ENCODE assay signal across 16 cellular contexts in genomic region chr16:15631730-15632409, GRCh38. TPM values are rescaled to one million over a fixed set of nuclear protein-coding genes. Genes with fewer than 3 reads are reported as not detected.
DNase-seq lines count a peak whose midpoint lies in the region; ATAC-seq and TF ChIP-seq lines count a peak whose summit lies in the region.
"Had no signal": no experiment of that assay in that cellular context is flagged by ENCODE, and none has a peak within 500 bp of the region (broad histone marks: within the 10 kb centered on the region; RNA-seq: fewer than 3 reads in every experiment).

No MANE protein-coding gene starts in this region.

- TF ChIP-seq CTCF in CD4-positive, alpha-beta T cell (IDR thresholded peaks at IDR 0.05), result no peak
- no peak for TF ChIP-seq CTCF in HEK293 (tag by site-specific recombination; IDR thresholded peaks at IDR 0.05)
- TF ChIP-seq CTCF in tibial nerve (IDR thresholded peaks at IDR 0.05), result no peak

- H3K36me3 ChIP-seq in HEK293 (ENCODE audit: control insufficient read depth in 2 of 2, insufficient read depth in 1 of 2, low read length in 2 of 2) (peaks cover 27 to 77% of the 10 kb centered on the region in 2 experiments), tibial nerve (peaks cover 0 to 95% (median 27%) of the 10 kb centered on the region in 3 donors)
- peaks cover 18 to 72% (median 36%) of the 10 kb centered on the region in 3 experiments for H3K36me3 ChIP-seq in naive thymus-derived CD4-positive, alpha-beta T cell (ENCODE audit: control insufficient read depth in 2 of 3, insufficient read depth in 3 of 3, low read length in 3 of 3)

- TF ChIP-seq POLR2A in tibial nerve (IDR thresholded peaks at IDR 0.05), result no peak

- H3K27ac ChIP-seq in CD4-positive, alpha-beta T cell (ENCODE audit: low read depth, low read length), result no peak overlapping the region
- H3K27ac ChIP-seq in HEK293 (ENCODE audit: extremely low read depth, low read depth, low read length), result no peak overlapping the region
- H3K27ac ChIP-seq in naive thymus-derived CD4-positive, alpha-beta T cell (ENCODE audit: low read depth, low read length), result no peak overlapping the region
- no peak overlapping the region for H3K27ac ChIP-seq in tibial nerve
- H3K27ac ChIP-seq: BLaER1 had no signal

- POLR2A ChIA-PET in CD4-positive, alpha-beta T cell (lab: Charles Lee), result interaction anchor here (3.1 kb wide), 1 partner anchor 11 kb away, joined by 25 read pairs; the partner anchor contains the start of gene MARF1
- POLR2A ChIA-PET in HEK293 (lab: Yijun Ruan, JAX), result interaction anchor here (1.6 to 3.1 kb wide), 2 partner anchors 11 kb away, joined by 4 to 9 read pairs; partner anchors contain the start of gene MARF1
- POLR2A ChIA-PET in naive thymus-derived CD4-positive, alpha-beta T cell (lab: Charles Lee), result interaction anchor here (3.9 kb wide), 1 partner anchor 11 kb away, joined by 50 read pairs; the partner anchor contains the start of gene MARF1

- H3K4me1 ChIP-seq in HEK293 (ENCODE audit: control insufficient read depth, insufficient read depth, low read length) (no peaks in the 10 kb centered on the region), tibial nerve (peaks cover 0 to 6% (median 4%) of the 10 kb centered on the region in 4 donors)
- H3K4me1 ChIP-seq in naive thymus-derived CD4-positive, alpha-beta T cell (ENCODE audit: control insufficient read depth in 2 of 2, insufficient read depth in 2 of 2, low read length in 2 of 2), result peaks cover 13 to 15% of the 10 kb centered on the region in 2 donors

- WGBS in tibial nerve, 2 donors, result 97 to 99% methylated on average over 2 of the region's 2 CpGs

- no peaks in the 10 kb centered on the region for H3K27me3 Mint-ChIP-seq in CD4-positive, alpha-beta T cell
- no peaks in the 10 kb centered on the region for H3K27me3 Mint-ChIP-seq in activated T-helper 1 cell treated with anti-CD3 and anti-CD28 coated beads, Interleukin-12 subunit alpha, Interleukin-12 subunit beta, Interleukin-2, Interleukin-4 antibody, amounts not matched to agents 30 ng/mL and 10 ng/mL and 1 ng/mL, durations not matched to agents 14 hours and 24 hours and 36 hours (ENCODE audit: insufficient read depth)
- H3K27me3 Mint-ChIP-seq in naive thymus-derived CD4-positive, alpha-beta T cell, result no peaks in the 10 kb centered on the region

- no peaks in the 10 kb centered on the region for H3K9me3 ChIP-seq in CD4-positive, alpha-beta T cell (ENCODE audit: control insufficient read depth, low read length)
- H3K9me3 ChIP-seq in HEK293 (ENCODE audit: control insufficient read depth, insufficient read depth, low read depth, low read length), result no peaks in the 10 kb centered on the region
- H3K9me3 ChIP-seq in naive thymus-derived CD4-positive, alpha-beta T cell (ENCODE audit: control insufficient read depth in 2 of 3, low read length in 3 of 3), result no peaks in the 10 kb centered on the region
- no peaks in the 10 kb centered on the region for H3K9me3 ChIP-seq in tibial nerve
- H3K9me3 ChIP-seq: BLaER1 had no signal

- ATAC-seq in CD4-positive, alpha-beta T cell (ENCODE audit: poor library complexity), result no peak
- ATAC-seq in naive thymus-derived CD4-positive, alpha-beta T cell, result no peak
- ATAC-seq: HCT116, Panc1, Right ventricle myocardium inferior, SK-N-SH treated with all-trans-retinoic acid at 6 μM for 48 hours had no signal

- no peak for DNase-seq in CD4-positive, alpha-beta T cell
- no peak for DNase-seq in activated T-helper 1 cell treated with anti-CD3 and anti-CD28 coated beads, Interleukin-12 subunit alpha, Interleukin-12 subunit beta, Interleukin-2, Interleukin-4 antibody, amounts not matched to agents 30 ng/mL and 10 ng/mL and 1 ng/mL, durations not matched to agents 14 hours and 24 hours and 36 hours (ENCODE audit: low spot score)
- no peak for DNase-seq in naive thymus-derived CD4-positive, alpha-beta T cell
- DNase-seq in tibial nerve (ENCODE audit: low spot score in 2 of 2) (no peak), NCI-H2107 treated with DMSO at 0.1 percent for 48 hours (lab: John Stamatoyannopoulos, UW; ENCODE audit: unreplicated experiment) (no peak), NCI-H2171 (lab: John Stamatoyannopoulos, UW) (no peak)
- DNase-seq: COR-L47, NCI-H1048, NCI-H1694, NCI-H774 had no signal

- TF ChIP-seq EP300 in tibial nerve (IDR thresholded peaks at IDR 0.05), result no peak

- CTCF ChIA-PET in CD4-positive, alpha-beta T cell (lab: Charles Lee), result interaction anchor here (3.7 kb wide), 1 partner anchor 11 kb away, joined by 17 read pairs; the partner anchor contains the start of gene MARF1
- CTCF ChIA-PET in HEK293 (lab: Yijun Ruan, JAX), result interaction anchor here (0.8 kb wide), 1 partner anchor 10 kb away, joined by 4 read pairs; no protein-coding TSS in a partner anchor
- CTCF ChIA-PET in naive thymus-derived CD4-positive, alpha-beta T cell (lab: Charles Lee), result interaction anchor here (1.6 kb wide), 1 partner anchor 11 kb away, joined by 4 read pairs; the partner anchor contains the start of gene MARF1

- intact Hi-C loops in CD4-positive, alpha-beta T cell (cut with DNase I, micrococcal nuclease), result loop anchor here in 1 of 2 experiments (5.0 kb wide), 1 partner anchor 35 kb away; no protein-coding TSS in a partner anchor
- intact Hi-C loops in activated T-helper 1 cell treated with anti-CD3 and anti-CD28 coated beads, Interleukin-12 subunit alpha, Interleukin-12 subunit beta, Interleukin-2, Interleukin-4 antibody, amounts not matched to agents 30 ng/mL and 10 ng/mL and 1 ng/mL, durations not matched to agents 14 hours and 24 hours and 36 hours (cut with micrococcal nuclease), result no loop called here
- intact Hi-C loops in naive thymus-derived CD4-positive, alpha-beta T cell (cut with micrococcal nuclease), result no loop called here

- peaks cover 89% of the 10 kb centered on the region for H3K36me3 Mint-ChIP-seq in CD4-positive, alpha-beta T cell (ENCODE audit: low read depth)
- peaks cover 58% of the 10 kb centered on the region for H3K36me3 Mint-ChIP-seq in activated T-helper 1 cell treated with anti-CD3 and anti-CD28 coated beads, Interleukin-12 subunit alpha, Interleukin-12 subunit beta, Interleukin-2, Interleukin-4 antibody, amounts not matched to agents 30 ng/mL and 10 ng/mL and 1 ng/mL, durations not matched to agents 14 hours and 24 hours and 36 hours (ENCODE audit: low read depth)
- H3K36me3 Mint-ChIP-seq in naive thymus-derived CD4-positive, alpha-beta T cell, result peaks cover 13 to 76% (median 50%) of the 10 kb centered on the region in 5 donors

- H3K4me3 ChIP-seq in HEK293 (ENCODE audit: low read depth, low read length) (no peak overlapping the region), tibial nerve (no peak overlapping the region)
- H3K4me3 ChIP-seq in naive thymus-derived CD4-positive, alpha-beta T cell (ENCODE audit: low read length), result no peak overlapping the region
- H3K4me3 ChIP-seq: BLaER1 had no signal

- no peaks in the 10 kb centered on the region for H3K27me3 ChIP-seq in CD4-positive, alpha-beta T cell (ENCODE audit: control insufficient read depth, insufficient read depth, low read length)
- H3K27me3 ChIP-seq in naive thymus-derived CD4-positive, alpha-beta T cell (ENCODE audit: control insufficient read depth in 2 of 2, insufficient read depth in 2 of 2, low read length in 2 of 2), result no peaks in the 10 kb centered on the region
- H3K27me3 ChIP-seq in tibial nerve, result no peaks in the 10 kb centered on the region
- H3K27me3 ChIP-seq: BLaER1 had no signal

- H3K27ac Mint-ChIP-seq in CD4-positive, alpha-beta T cell, result peak overlapping the region; percentile 9
- H3K27ac Mint-ChIP-seq in activated T-helper 1 cell treated with anti-CD3 and anti-CD28 coated beads, Interleukin-12 subunit alpha, Interleukin-12 subunit beta, Interleukin-2, Interleukin-4 antibody, amounts not matched to agents 30 ng/mL and 10 ng/mL and 1 ng/mL, durations not matched to agents 14 hours and 24 hours and 36 hours, result peak overlapping the region; percentile 10
- peak overlapping the region in 6 of 9 donors; percentile 9 to 72 (median 45) for H3K27ac Mint-ChIP-seq in naive thymus-derived CD4-positive, alpha-beta T cell

- H3K9me3 Mint-ChIP-seq in CD4-positive, alpha-beta T cell, result no peaks in the 10 kb centered on the region
- no peaks in the 10 kb centered on the region for H3K9me3 Mint-ChIP-seq in activated T-helper 1 cell treated with anti-CD3 and anti-CD28 coated beads, Interleukin-12 subunit alpha, Interleukin-12 subunit beta, Interleukin-2, Interleukin-4 antibody, amounts not matched to agents 30 ng/mL and 10 ng/mL and 1 ng/mL, durations not matched to agents 14 hours and 24 hours and 36 hours
- no peaks in the 10 kb centered on the region for H3K9me3 Mint-ChIP-seq in naive thymus-derived CD4-positive, alpha-beta T cell

- H3K4me3 Mint-ChIP-seq in CD4-positive, alpha-beta T cell, result no peak overlapping the region
- no peak overlapping the region for H3K4me3 Mint-ChIP-seq in activated T-helper 1 cell treated with anti-CD3 and anti-CD28 coated beads, Interleukin-12 subunit alpha, Interleukin-12 subunit beta, Interleukin-2, Interleukin-4 antibody, amounts not matched to agents 30 ng/mL and 10 ng/mL and 1 ng/mL, durations not matched to agents 14 hours and 24 hours and 36 hours
- no peak overlapping the region for H3K4me3 Mint-ChIP-seq in naive thymus-derived CD4-positive, alpha-beta T cell

- peaks cover 44% of the 10 kb centered on the region for H3K4me1 Mint-ChIP-seq in CD4-positive, alpha-beta T cell (ENCODE audit: low read depth)
- peaks cover 33% of the 10 kb centered on the region for H3K4me1 Mint-ChIP-seq in activated T-helper 1 cell treated with anti-CD3 and anti-CD28 coated beads, Interleukin-12 subunit alpha, Interleukin-12 subunit beta, Interleukin-2, Interleukin-4 antibody, amounts not matched to agents 30 ng/mL and 10 ng/mL and 1 ng/mL, durations not matched to agents 14 hours and 24 hours and 36 hours (ENCODE audit: low read depth)
- peaks cover 14 to 60% (median 44%) of the 10 kb centered on the region in 7 donors for H3K4me1 Mint-ChIP-seq in naive thymus-derived CD4-positive, alpha-beta T cell

TF ChIP-seq in HEK293, 187 proteins besides CTCF, POLR2A, EP300 and RAD21 (continues in another document):
- peak; percentile 97 for TF ChIP-seq ZNF146 (tag by site-specific recombination; IDR thresholded peaks at IDR 0.05)

RNA-seq across cellular contexts. Expression of gene MARF1, which starts 11.1 kb away (rescaled TPM):
- 100 to 1,000 TPM; 156 to 157 TPM for total RNA-seq in CD4-positive, alpha-beta T cell
- 58.8 and 58.9 TPM in 2 replicates for total RNA-seq in activated T-helper 1 cell treated with anti-CD3 and anti-CD28 coated beads, Interleukin-12 subunit alpha, Interleukin-12 subunit beta, Interleukin-2, Interleukin-4 antibody, amounts not matched to agents 30 ng/mL and 10 ng/mL and 1 ng/mL, durations not matched to agents 14 hours and 24 hours and 36 hours
- total RNA-seq in naive thymus-derived CD4-positive, alpha-beta T cell, result 100 to 1,000 TPM in 4 of 5 experiments, 10 to 100 TPM in 1; 93.0 to 259 (median 185) TPM
- 10 to 100 TPM; 12.5 to 17.3 TPM for polyA plus RNA-seq in naive thymus-derived CD4-positive, alpha-beta T cell
- total RNA-seq in tibial nerve, result 10 to 100 TPM; 44.6 to 57.5 (median 54.4) TPM

RNA-seq across cellular contexts. Expression of gene NDE1, which starts 18.2 kb away (rescaled TPM):
- total RNA-seq in CD4-positive, alpha-beta T cell, result 100 to 1,000 TPM in 1 of 2 experiments, 10 to 100 TPM in 1; 96.6 to 106 TPM
- total RNA-seq in activated T-helper 1 cell treated with anti-CD3 and anti-CD28 coated beads, Interleukin-12 subunit alpha, Interleukin-12 subunit beta, Interleukin-2, Interleukin-4 antibody, amounts not matched to agents 30 ng/mL and 10 ng/mL and 1 ng/mL, durations not matched to agents 14 hours and 24 hours and 36 hours, result 87.4 and 91.8 TPM in 2 replicates
- 100 to 1,000 TPM in 4 of 5 experiments, 10 to 100 TPM in 1; 100.0 to 128 (median 114) TPM for total RNA-seq in naive thymus-derived CD4-positive, alpha-beta T cell
- polyA plus RNA-seq in naive thymus-derived CD4-positive, alpha-beta T cell, result 10 to 100 TPM; 34.9 to 68.2 TPM
- 10 to 100 TPM; 22.9 to 73.5 (median 38.8) TPM for total RNA-seq in tibial nerve
